Comparison of ENCODE assay signal across 25 cellular contexts in genomic region chr1:17008208-17008855, GRCh38. TPM values are rescaled to one million over a fixed set of nuclear protein-coding genes. Genes with fewer than 3 reads are reported as not detected.
"Had no signal": no experiment of that assay in that cellular context is flagged by ENCODE, and none has a peak within 500 bp of the region (broad histone marks: within the 10 kb centered on the region; RNA-seq: fewer than 3 reads in every experiment).

No MANE protein-coding gene starts in this region.

- ATAC-seq: effector memory CD8-positive, alpha-beta T cell; heart right ventricle; left lobe of liver; naive thymus-derived CD4-positive, alpha-beta T cell; stimulated activated effector memory CD8-positive, alpha-beta T cell treated with anti-CD3 and anti-CD28 coated beads, Interleukin-12 subunit alpha, Interleukin-12 subunit beta, amount 100 ng/mL, for 72 hours had no signal

- H3K9me3 ChIP-seq: esophagus squamous epithelium, heart right ventricle, prostate gland, right atrium auricular region, sigmoid colon, stomach, thyroid gland, vagina had no signal

- H3K4me3 ChIP-seq: esophagus squamous epithelium, heart right ventricle, neural progenitor cell, prostate gland, right atrium auricular region, sigmoid colon, stomach, thyroid gland, vagina had no signal

- H3K36me3 ChIP-seq: neural progenitor cell, prostate gland had no signal

- H3K27ac ChIP-seq: esophagus squamous epithelium, heart right ventricle, neural progenitor cell, prostate gland, right atrium auricular region, sigmoid colon, stomach, thyroid gland, vagina had no signal

- DNase-seq: cortex of kidney; effector memory CD8-positive, alpha-beta T cell; erythroblast; esophagus squamous epithelium; foreskin melanocyte; glutamatergic neuron; heart right ventricle; hypothalamus; mesenchymal stem cell; naive thymus-derived CD4-positive, alpha-beta T cell; sigmoid colon; stimulated activated CD4-positive, alpha-beta T cell treated with anti-CD3 and anti-CD28 coated beads, Interleukin-2, amount 100 ng/mL, for 24 hours; stimulated activated CD4-positive, alpha-beta T cell treated with anti-CD3 and anti-CD28 coated beads, Interleukin-4, amount 100 ng/mL, for 24 hours; stimulated activated naive CD4-positive, alpha-beta T cell treated with Interleukin-2 at 50 U/mL for 16 hours; stomach; thyroid gland; trophoblast cell had no signal

- H3K4me2 ChIP-seq: neural progenitor cell had no signal

- H3K27me3 ChIP-seq: heart right ventricle, neural progenitor cell, right atrium auricular region, sigmoid colon, stomach, thyroid gland, vagina had no signal

- FAIRE-seq: endometrium, keratinocyte had no signal

- H3K9ac ChIP-seq: neural progenitor cell had no signal

- H2AFZ ChIP-seq: neural progenitor cell had no signal

RNA-seq across cellular contexts. Expression of gene MFAP2, which starts 27.9 kb away (rescaled TPM):
- total RNA-seq: naive thymus-derived CD4-positive, alpha-beta T cell had no signal
